Comparison of ENCODE assay signal across 12 cellular contexts in the genomic region with DNA sequence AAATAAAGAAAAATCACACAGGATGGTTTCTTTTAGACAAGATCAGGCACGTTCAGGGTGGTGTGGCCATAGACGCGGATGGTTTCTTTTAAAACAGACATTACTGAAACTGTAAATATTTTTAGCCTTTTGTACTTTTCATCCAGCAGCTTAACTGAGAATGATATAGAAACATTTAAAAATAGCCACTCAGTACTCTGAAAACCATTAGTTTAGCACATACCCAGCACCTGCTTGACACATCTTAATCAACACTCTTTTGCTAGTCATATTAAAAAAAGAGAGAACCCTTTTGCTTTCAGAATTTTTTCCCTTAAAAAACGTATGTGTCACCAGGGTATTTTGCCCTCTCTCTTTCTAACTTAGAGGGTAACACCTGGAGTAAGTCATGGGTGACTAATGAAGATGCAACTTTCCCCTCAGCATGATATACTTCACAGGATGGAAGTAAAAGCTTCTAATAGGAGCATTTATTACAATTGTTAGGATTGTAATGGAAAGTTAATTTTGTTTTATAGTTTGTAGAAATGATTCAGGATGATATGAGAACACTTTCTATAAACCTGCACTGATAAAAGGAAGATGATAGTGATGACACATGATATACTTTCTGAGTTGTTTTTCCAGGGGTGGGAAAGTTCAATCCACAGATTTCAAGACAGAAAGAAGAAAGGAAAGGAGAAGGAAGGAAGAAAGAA. TPM values are rescaled to one million over a fixed set of nuclear protein-coding genes. Genes with fewer than 3 reads are reported as not detected.
DNase-seq lines count a peak whose midpoint lies in the region; ATAC-seq, FAIRE-seq and TF ChIP-seq lines count a peak whose summit lies in the region.
"Had no signal": no experiment of that assay in that cellular context is flagged by ENCODE, and none has a peak within 500 bp of the region (broad histone marks: within the 10 kb centered on the region; RNA-seq: fewer than 3 reads in every experiment).

No MANE protein-coding gene starts in this region.

- DNase-seq in CD4-positive, CD25-positive, alpha-beta regulatory T cell = no peak
- DNase-seq in RPMI8226 = peak; percentile 8
- DNase-seq in psoas muscle = no peak
- DNase-seq in kidney = no peak
- no peak for DNase-seq in frontal cortex (ENCODE audit: low spot score in 2 of 2)
- DNase-seq in T-helper 9 cell = no peak
- DNase-seq: SW 1271 had no signal

- H3K4me1 ChIP-seq in CD4-positive, CD25-positive, alpha-beta regulatory T cell (ENCODE audit: control insufficient read depth, insufficient read depth, low read length, poor library complexity, severe bottlenecking) = peaks cover 8% of the 10 kb centered on the region
- H3K4me1 ChIP-seq in psoas muscle (peaks cover 12% of the 10 kb centered on the region), kidney (ENCODE audit: control insufficient read depth in 1 of 2, insufficient read depth in 1 of 2, low read depth in 1 of 2, low read length in 2 of 2) (no peaks in the 10 kb centered on the region)
- H3K4me1 ChIP-seq: tibial nerve had no signal

- H3K9me3 ChIP-seq in CD4-positive, CD25-positive, alpha-beta regulatory T cell (ENCODE audit: control insufficient read depth in 2 of 2, low read length in 2 of 2) = no peaks in the 10 kb centered on the region
- H3K9me3 ChIP-seq in psoas muscle (no peaks in the 10 kb centered on the region), kidney (ENCODE audit: control insufficient read depth in 1 of 2, low read length in 2 of 2) (no peaks in the 10 kb centered on the region)
- H3K9me3 ChIP-seq: tibial nerve had no signal

- peak overlapping the region in 2 of 3 donors; percentile 24 to 27 for H3K27ac Mint-ChIP-seq in CD4-positive, CD25-positive, alpha-beta regulatory T cell
- H3K27ac Mint-ChIP-seq: brain had no signal

- no peak overlapping the region for H3K4me3 ChIP-seq in CD4-positive, CD25-positive, alpha-beta regulatory T cell (ENCODE audit: low read depth, low read length)
- H3K4me3 ChIP-seq in psoas muscle (no peak overlapping the region), kidney (ENCODE audit: low read length in 2 of 2) (no peak overlapping the region)
- H3K4me3 ChIP-seq: skin epidermis, tibial nerve had no signal

- TF ChIP-seq CTCF in psoas muscle (IDR thresholded peaks at IDR 0.05) = no peak
- TF ChIP-seq CTCF in kidney (IDR thresholded peaks at IDR 0.05; ENCODE audit: borderline replicate concordance, extremely low read depth, insufficient read depth) = no peak

- H3K27me3 Mint-ChIP-seq in CD4-positive, CD25-positive, alpha-beta regulatory T cell = no peaks in the 10 kb centered on the region
- H3K27me3 Mint-ChIP-seq: brain had no signal

- WGBS in psoas muscle, 3 donors = 82 to 89% (median 87%) methylated on average over 4 of the region's 4 CpGs

- H3K9me3 Mint-ChIP-seq in CD4-positive, CD25-positive, alpha-beta regulatory T cell = peaks cover 0 to 4% (median 2%) of the 10 kb centered on the region in 7 donors
- H3K9me3 Mint-ChIP-seq: brain had no signal

- H3K36me3 Mint-ChIP-seq in CD4-positive, CD25-positive, alpha-beta regulatory T cell = peaks cover 31% of the 10 kb centered on the region

- intact Hi-C loops in psoas muscle (cut with DNase I) (no loop called here), kidney (cut with DNase I) (no loop called here)

- no peaks in the 10 kb centered on the region for H3K27me3 ChIP-seq in CD4-positive, CD25-positive, alpha-beta regulatory T cell (ENCODE audit: control insufficient read depth, insufficient read depth, low read length)
- H3K27me3 ChIP-seq in psoas muscle (ENCODE audit: insufficient read depth in 3 of 3, low read length in 2 of 3) = no peaks in the 10 kb centered on the region
- H3K27me3 ChIP-seq: tibial nerve had no signal

- no peak for ATAC-seq in CD4-positive, CD25-positive, alpha-beta regulatory T cell (ENCODE audit: low read depth in 2 of 2)
- ATAC-seq in GM19025 (IDR thresholded peaks at IDR 0.05; ENCODE audit: low read depth, unreplicated experiment) (peak; percentile 89), HG02885 (IDR thresholded peaks at IDR 0.05; ENCODE audit: poor library complexity, unreplicated experiment) (peak; percentile 86), psoas muscle (no peak)

- H3K4me1 Mint-ChIP-seq in CD4-positive, CD25-positive, alpha-beta regulatory T cell = peaks cover 8 to 49% (median 25%) of the 10 kb centered on the region in 4 donors

- H3K36me3 ChIP-seq in CD4-positive, CD25-positive, alpha-beta regulatory T cell (ENCODE audit: control insufficient read depth, insufficient read depth, low read length) = no peaks in the 10 kb centered on the region
- H3K36me3 ChIP-seq in psoas muscle (ENCODE audit: insufficient read depth in 1 of 2, low read depth in 1 of 2) = peaks cover 0 to 9% of the 10 kb centered on the region in 2 donors
- H3K36me3 ChIP-seq in kidney (ENCODE audit: control insufficient read depth in 1 of 2, insufficient read depth in 2 of 2, low read length in 2 of 2) = no peaks in the 10 kb centered on the region

- no peak overlapping the region for H3K4me3 Mint-ChIP-seq in CD4-positive, CD25-positive, alpha-beta regulatory T cell
- H3K4me3 Mint-ChIP-seq: brain had no signal

- no peak overlapping the region for H3K9ac ChIP-seq in kidney (ENCODE audit: low read length in 2 of 2)

- no peak overlapping the region for H3K27ac ChIP-seq in CD4-positive, CD25-positive, alpha-beta regulatory T cell (ENCODE audit: insufficient read depth, low read length, poor library complexity, severe bottlenecking)
- H3K27ac ChIP-seq in psoas muscle (no peak overlapping the region), kidney (ENCODE audit: low read depth in 2 of 2, low read length in 2 of 2) (no peak overlapping the region)
- H3K27ac ChIP-seq: skin epidermis, tibial nerve had no signal

- no peak for FAIRE-seq in kidney (lab: Jason Lieb, UNC)
- FAIRE-seq in frontal cortex (lab: Jason Lieb, UNC) = no peak

RNA-seq across cellular contexts. Expression of a gene that starts 45.2 kb away (rescaled TPM):
- 51.3 TPM for total RNA-seq in CD4-positive, CD25-positive, alpha-beta regulatory T cell
- 10 to 100 TPM in 1 of 4 donors, 1 to 10 TPM in 3; 3.8 to 12.2 (median 5.7) TPM for polyA plus RNA-seq in CD4-positive, CD25-positive, alpha-beta regulatory T cell
- 10 to 100 TPM in 2 of 4 donors, 1 to 10 TPM in 2; 5.9 to 16.9 (median 10.0) TPM for total RNA-seq in psoas muscle
- polyA plus RNA-seq in psoas muscle = 1 to 10 TPM in 1 of 3 donors, under 1 TPM in 2; 0.12 to 1.2 (median 1.00) TPM
- total RNA-seq in kidney = 6.9 TPM
- 0.32 TPM for polyA plus RNA-seq in kidney (ENCODE audit: insufficient read depth, low read depth, low replicate concordance)
- 48.9 TPM for total RNA-seq in frontal cortex

Comparison
In these comparisons a context has a peak if more than half of its experiments do, and no peak if none do; other contexts are left out.
1. ATAC-seq: peak in GM19025 (single experiment) and HG02885 (single experiment); none in CD4-positive, CD25-positive, alpha-beta regulatory T cell (0 of 2) and psoas muscle (0 of 4).